ENCODE assay signal across 6 cellular contexts in genomic region chr3:149212386-149212785, GRCh38.
"Had no signal": no experiment of that assay in that cellular context is flagged by ENCODE, and none has a peak within 500 bp of the region (broad histone marks: within the 10 kb centered on the region; RNA-seq: fewer than 3 reads in every experiment).

No MANE protein-coding gene starts in this region.

- H3K4me3 ChIP-seq: GM12878 had no signal

- FAIRE-seq: GM12878, GM12891, GM12892, GM18507, GM19239 had no signal

- DNase-seq: GDM1 had no signal

- ATAC-seq: GM12878 had no signal
